32 cellular contexts compared by ENCODE assay signal in genomic region chr5:133314086-133314485, GRCh38.
"Had no signal": no experiment of that assay in that cellular context is flagged by ENCODE, and none has a peak within 500 bp of the region (broad histone marks: within the 10 kb centered on the region; RNA-seq: fewer than 3 reads in every experiment).

No MANE protein-coding gene starts in this region.

- H3K4me3 ChIP-seq: SJCRH30, SK-N-MC had no signal

- H3K4me1 ChIP-seq: SJCRH30 had no signal

- H3K9ac ChIP-seq: KMS-11 had no signal

- H3K4me2 ChIP-seq: KMS-11 had no signal

- DNase-seq: activated CD4-positive, alpha-beta memory T cell treated with anti-CD3 and anti-CD28 coated beads, Interleukin-2, amount 10 ng/mL, durations not matched to agents 7 days and 5 days; activated CD4-positive, alpha-beta T cell treated with anti-CD3 and anti-CD28 coated beads for 1 hour; activated CD4-positive, alpha-beta T cell treated with anti-CD3 and anti-CD28 coated beads for 48 hours; activated CD4-positive, CD25-positive, alpha-beta regulatory T cell; activated CD8-positive, alpha-beta memory T cell treated with anti-CD3 and anti-CD28 coated beads for 24 hours; activated CD8-positive, alpha-beta memory T cell treated with anti-CD3 and anti-CD28 coated beads, Interleukin-2, amount 10 ng/mL, durations not matched to agents 7 days and 5 days; activated CD8-positive, alpha-beta memory T cell treated with anti-CD3 and anti-CD28 coated beads, Interleukin-2, amount 50 U/mL, for 48 hours; activated effector memory CD4-positive, alpha-beta T cell treated with Interleukin-2 at 50 U/mL for 16 hours; activated naive CD4-positive, alpha-beta T cell; activated naive CD4-positive, alpha-beta T cell treated with anti-CD3 and anti-CD28 coated beads, Interleukin-2, amount 50 U/mL, for 16 hours; activated naive CD8-positive, alpha-beta T cell treated with anti-CD3 and anti-CD28 coated beads for 36 hours; activated T-cell treated with anti-CD3 and anti-CD28 coated beads, Interleukin-2, amount 50 U/mL, for 48 hours; amniotic stem cell; aorta; brain microvascular endothelial cell; central memory CD4-positive, alpha-beta T cell; NCI-H1092 treated with DMSO at 0.1 percent for 48 hours; NCI-H1436; NCI-H187; NCI-H2029 treated with DMSO at 0.1 percent for 48 hours; NCI-H2107; NCI-H2171; NCI-H510A; NCI-H526; NCI-H774; SHP77; SJCRH30; T1000; WERI-Rb-1 had no signal

- H3K9me3 ChIP-seq: SJCRH30 had no signal

- H3K27ac ChIP-seq: brain microvascular endothelial cell, KMS-11, SJCRH30, SK-N-MC, WERI-Rb-1 had no signal

- H3K36me3 ChIP-seq: brain microvascular endothelial cell, SJCRH30, WERI-Rb-1 had no signal

- H3K27me3 ChIP-seq: SJCRH30 had no signal

- ATAC-seq: activated CD8-positive, alpha-beta memory T cell treated with anti-CD3 and anti-CD28 coated beads, Interleukin-2, amount 10 ng/mL, durations not matched to agents 7 days and 5 days; Panc1 had no signal
